Comparison of ENCODE assay signal across 19 cellular contexts in genomic region chr15:68939501-68939900, GRCh38. TPM values are rescaled to one million over a fixed set of nuclear protein-coding genes. Genes with fewer than 3 reads are reported as not detected.
A peak's percentile ranks its signal among the peaks of the same experiment; 100 is the strongest.
DNase-seq lines count a peak whose midpoint lies in the region; ATAC-seq and TF ChIP-seq lines count a peak whose summit lies in the region.
"Had no signal": no experiment of that assay in that cellular context is flagged by ENCODE, and none has a peak within 500 bp of the region (broad histone marks: within the 10 kb centered on the region; RNA-seq: fewer than 3 reads in every experiment).

No MANE protein-coding gene starts in this region.

- H3K4me2 ChIP-seq in osteoblast (ENCODE audit: insufficient read depth, low read length), result no peak overlapping the region

- H3K79me2 ChIP-seq in osteoblast (ENCODE audit: insufficient read depth, low read length), result no peaks in the 10 kb centered on the region

- CTCF ChIA-PET in Caco-2 (lab: Charles Lee), result no interaction called here

- no peak overlapping the region for H3K27ac ChIP-seq in osteoblast (ENCODE audit: low read depth, low read length)
- H3K27ac ChIP-seq: GM23248 had no signal

- H3K36me3 Mint-ChIP-seq in Caco-2 (ENCODE audit: insufficient read depth, unreplicated experiment), result no peaks in the 10 kb centered on the region

- no peaks in the 10 kb centered on the region for H3K27me3 ChIP-seq in Caco-2 (replicated peaks; ENCODE audit: control insufficient read depth, insufficient read depth, low read length)
- H3K27me3 ChIP-seq in osteoblast (ENCODE audit: insufficient read depth, low read length), result peaks cover 45% of the 10 kb centered on the region

- H3K27ac Mint-ChIP-seq in Caco-2 (ENCODE audit: unreplicated experiment), result peak overlapping the region; percentile 31
- H3K27ac Mint-ChIP-seq: CD4-positive, alpha-beta T cell had no signal

- intact Hi-C loops in Caco-2 (cut with micrococcal nuclease; ENCODE audit: unreplicated experiment), result no loop called here

- H3K36me3 ChIP-seq in Caco-2 (ENCODE audit: control insufficient read depth, insufficient read depth, low read length), result no peaks in the 10 kb centered on the region
- no peaks in the 10 kb centered on the region for H3K36me3 ChIP-seq in osteoblast (ENCODE audit: insufficient read depth, low read length)
- H3K36me3 ChIP-seq: BE2C had no signal

- no peaks in the 10 kb centered on the region for H3K9me3 Mint-ChIP-seq in Caco-2 (ENCODE audit: unreplicated experiment)
- H3K9me3 Mint-ChIP-seq: CD4-positive, alpha-beta T cell had no signal

- H3K27me3 Mint-ChIP-seq in Caco-2 (ENCODE audit: insufficient read depth, unreplicated experiment), result peaks cover 8% of the 10 kb centered on the region

- no peak for TF ChIP-seq CTCF in Caco-2 (IDR thresholded peaks at IDR 0.05; ENCODE audit: insufficient read depth in 1 of 2, low read depth in 1 of 2, low read length in 1 of 2, severe bottlenecking in 1 of 2, unreplicated experiment in 1 of 2)
- no peak for TF ChIP-seq CTCF in osteoblast (IDR thresholded peaks at IDR 0.05; ENCODE audit: extremely low read depth, low read depth, low read length)

- POLR2A ChIA-PET in Caco-2 (lab: Charles Lee), result no interaction called here

- no peak overlapping the region for H2AFZ ChIP-seq in osteoblast (ENCODE audit: low read length)
- H2AFZ ChIP-seq: GM23248 had no signal

- H3K9me3 ChIP-seq in Caco-2 (no peaks in the 10 kb centered on the region), osteoblast (ENCODE audit: low read depth, low read length) (no peaks in the 10 kb centered on the region)
- H3K9me3 ChIP-seq: BE2C had no signal

- no peak for ATAC-seq in GM21619 (IDR thresholded peaks at IDR 0.05; ENCODE audit: unreplicated experiment)
- ATAC-seq: GM12878 had no signal

- no TSS peak for BruUV-seq in Caco-2 (replicated peaks; lab: Mats Ljungman, UMichigan)

- DNase-seq in NCI-H748 (lab: John Stamatoyannopoulos, UW; ENCODE audit: unreplicated experiment) (peak; percentile 6), NCI-H748 treated with DMSO at 0.1 percent for 48 hours (lab: John Stamatoyannopoulos, UW) (no peak), Caco-2 (no peak), osteoblast (ENCODE audit: insufficient read length, low spot score, missing footprints) (peak; percentile 26), NCI-H1694 treated with DMSO at 0.1 percent for 48 hours (lab: John Stamatoyannopoulos, UW) (no peak), NCI-H2227 treated with DMSO at 0.1 percent for 48 hours (lab: John Stamatoyannopoulos, UW) (no peak)
- DNase-seq: 8988T; BE2C; C1 segment of cervical spinal cord; CD4-positive, alpha-beta T cell; DMS 273 treated with DMSO at 0.1 percent for 48 hours; DMS53; DND-41; EL; GM23248; HCEC 1CT had no signal

- no peak overlapping the region for H3K4me3 Mint-ChIP-seq in Caco-2 (ENCODE audit: unreplicated experiment)
- H3K4me3 Mint-ChIP-seq: CD4-positive, alpha-beta T cell had no signal

- H3K4me1 ChIP-seq in Caco-2 (no peaks in the 10 kb centered on the region), osteoblast (ENCODE audit: insufficient read depth, low read length) (no peaks in the 10 kb centered on the region)
- H3K4me1 ChIP-seq: BE2C had no signal

- H3K4me3 ChIP-seq in Caco-2 (ENCODE audit: low read depth, low read length) (no peak overlapping the region), osteoblast (ENCODE audit: insufficient read depth, low read length) (no peak overlapping the region)
- H3K4me3 ChIP-seq: GM12878, GM23248 had no signal

- H4K20me1 ChIP-seq in osteoblast (ENCODE audit: insufficient read depth, low read length), result no peaks in the 10 kb centered on the region

- peaks cover 6% of the 10 kb centered on the region for H3K4me1 Mint-ChIP-seq in Caco-2 (ENCODE audit: low read depth, unreplicated experiment)

RNA-seq across cellular contexts. Expression of gene SPESP1, which starts 9.2 kb away (rescaled TPM):
- total RNA-seq in Caco-2 (2022), result not detected in 2 replicates
- 2.9 TPM in 2 replicates for total RNA-seq in osteoblast
- total RNA-seq: CD4-positive, alpha-beta T cell; GM12878; HT-29 had no signal

Comparison
In these comparisons a context has a peak if more than half of its experiments do, and no peak if none do; other contexts are left out.
1. DNase-seq: peak in NCI-H748 (single experiment) and osteoblast (single experiment); none in NCI-H748 treated with DMSO at 0.1 percent for 48 hours (single experiment), Caco-2 (0 of 2), NCI-H1694 treated with DMSO at 0.1 percent for 48 hours (single experiment) and NCI-H2227 treated with DMSO at 0.1 percent for 48 hours (single experiment).